Comparison of ENCODE assay signal across 10 cellular contexts in the genomic region with DNA sequence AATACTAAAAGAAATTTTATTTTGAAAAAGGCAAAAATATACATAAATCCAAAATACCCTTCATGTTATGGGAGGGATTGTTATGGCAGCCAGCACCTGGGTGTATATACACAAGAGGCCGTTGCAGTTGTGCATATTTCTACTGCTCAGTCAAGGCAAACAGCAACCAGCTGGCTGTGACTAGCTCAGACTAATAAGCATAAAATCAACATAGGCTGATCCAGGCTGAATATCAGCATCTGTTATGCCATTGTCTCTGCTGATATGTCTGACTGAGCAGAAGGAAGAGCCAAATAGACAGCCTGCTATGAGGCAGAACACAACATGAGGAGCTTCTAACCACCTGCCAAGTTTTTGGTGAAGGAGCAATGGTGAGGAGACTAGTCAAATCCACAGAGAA.
DNase-seq lines count a peak whose midpoint lies in the region; ATAC-seq and TF ChIP-seq lines count a peak whose summit lies in the region.
"Had no signal": no experiment of that assay in that cellular context is flagged by ENCODE, and none has a peak within 500 bp of the region (broad histone marks: within the 10 kb centered on the region; RNA-seq: fewer than 3 reads in every experiment).

No MANE protein-coding gene starts in this region.

- no peaks in the 10 kb centered on the region for H3K27me3 ChIP-seq in neuronal stem cell (ENCODE audit: control insufficient read depth in 3 of 3, insufficient read depth in 3 of 3, low read depth in 1 of 3, low read length in 3 of 3)
- H3K27me3 ChIP-seq in HAP-1 (ENCODE audit: low read depth): no peaks in the 10 kb centered on the region
- H3K27me3 ChIP-seq: upper lobe of left lung had no signal

- no peak overlapping the region for H2BK12ac ChIP-seq in neuronal stem cell (ENCODE audit: low read length)

- no peak overlapping the region for H3K18ac ChIP-seq in neuronal stem cell (ENCODE audit: low read length)

- peaks cover 0 to under 1% of the 10 kb centered on the region in 2 donors for H3K9me3 ChIP-seq in neuronal stem cell (replicated peaks in 1 of 2; ENCODE audit: control insufficient read depth in 2 of 2, insufficient read depth in 1 of 2, low read depth in 1 of 2, low read length in 2 of 2)
- no peaks in the 10 kb centered on the region for H3K9me3 ChIP-seq in HAP-1
- H3K9me3 ChIP-seq: upper lobe of left lung had no signal

- H3K79me1 ChIP-seq in neuronal stem cell (ENCODE audit: low read depth, low read length): no peaks in the 10 kb centered on the region

- no peak overlapping the region for H3K4ac ChIP-seq in neuronal stem cell (ENCODE audit: low read length)

- TF ChIP-seq CTCF in GM12865 (IDR thresholded peaks at IDR 0.05; ENCODE audit: insufficient read depth, low read depth, low read length, missing control alignments) (no peak), cardiac fibroblast (IDR thresholded peaks at IDR 0.05; ENCODE audit: low read depth, low read length) (no peak)

- peak; percentile 17 for DNase-seq in GM12865 (ENCODE audit: low read depth)
- peak; percentile 77 for DNase-seq in NCI-H345 (lab: John Stamatoyannopoulos, UW)
- DNase-seq in cardiac fibroblast (ENCODE audit: low read depth in 2 of 2): peak; percentile 48 to 91
- DNase-seq in neuronal stem cell (ENCODE audit: low spot score): no peak
- DNase-seq in SK-N-DZ (ENCODE audit: low spot score): no peak
- no peak for DNase-seq in HAP-1 (ENCODE audit: low spot score in 2 of 2)
- DNase-seq in activated effector memory CD4-positive, alpha-beta T cell treated with anti-CD3 and anti-CD28 coated beads, Interleukin-2, amount 50 U/mL, for 16 hours: no peak
- DNase-seq: activated T-cell treated with anti-CD3 and anti-CD28 coated beads, Interleukin-2, amount 50 U/mL, for 48 hours; upper lobe of left lung had no signal

- H3K4me2 ChIP-seq in neuronal stem cell (ENCODE audit: insufficient read depth, low read length, poor library complexity, severe bottlenecking): no peak overlapping the region

- no peak overlapping the region for H4K91ac ChIP-seq in neuronal stem cell (ENCODE audit: low read depth, low read length, poor library complexity)

- no peak overlapping the region for H4K8ac ChIP-seq in neuronal stem cell (ENCODE audit: low read depth, low read length)

- H2BK120ac ChIP-seq in neuronal stem cell (ENCODE audit: low read depth, low read length): no peak overlapping the region

- no peak overlapping the region for H3K9ac ChIP-seq in neuronal stem cell (ENCODE audit: low read depth, low read length, poor library complexity)

- peak overlapping the region; percentile 78 for H2AFZ ChIP-seq in neuronal stem cell (ENCODE audit: low read length)

- no peak overlapping the region for H2BK15ac ChIP-seq in neuronal stem cell (ENCODE audit: low read length)

- H3K4me1 ChIP-seq in neuronal stem cell (ENCODE audit: control insufficient read depth in 2 of 2, insufficient read depth in 1 of 2, low read depth in 1 of 2, low read length in 2 of 2) (peaks cover 1 to 5% of the 10 kb centered on the region in 2 donors), HAP-1 (no peaks in the 10 kb centered on the region)
- H3K4me1 ChIP-seq: upper lobe of left lung had no signal

- H3K36me3 ChIP-seq in neuronal stem cell (replicated peaks in 1 of 2; ENCODE audit: control insufficient read depth in 2 of 2, insufficient read depth in 2 of 2, low read length in 2 of 2) (no peaks in the 10 kb centered on the region), HAP-1 (replicated peaks) (no peaks in the 10 kb centered on the region)
- H3K36me3 ChIP-seq: upper lobe of left lung had no signal

- H3K27ac ChIP-seq in neuronal stem cell (replicated peaks; ENCODE audit: low read length): no peak overlapping the region
- H3K27ac ChIP-seq: upper lobe of left lung had no signal

- in situ Hi-C loops in HAP-1 (cut with MboI; ENCODE audit: low sequenced_read_pairs): no loop called here

- H3K14ac ChIP-seq in neuronal stem cell (ENCODE audit: low read length): no peak overlapping the region

- no peak overlapping the region for H3K23ac ChIP-seq in neuronal stem cell (ENCODE audit: low read depth, low read length, poor library complexity)

- ATAC-seq in GM21529 (IDR thresholded peaks at IDR 0.05; ENCODE audit: unreplicated experiment): no peak

- H3K4me3 ChIP-seq in GM12865 (ENCODE audit: low read depth, low read length): no peak overlapping the region
- peak overlapping the region in 1 of 2 donors; percentile 33 for H3K4me3 ChIP-seq in cardiac fibroblast (replicated peaks in 1 of 2; ENCODE audit: low read depth in 2 of 2, low read length in 2 of 2)
- H3K4me3 ChIP-seq in neuronal stem cell (ENCODE audit: low read length in 2 of 2): no peak overlapping the region
- no peak overlapping the region for H3K4me3 ChIP-seq in HAP-1
- H3K4me3 ChIP-seq: upper lobe of left lung had no signal

- no peak overlapping the region for H2BK5ac ChIP-seq in neuronal stem cell (ENCODE audit: low read length)

- H2AK5ac ChIP-seq in neuronal stem cell (ENCODE audit: low read depth, low read length): no peak overlapping the region

- WGBS in neuronal stem cell (ENCODE audit: extremely low coverage in 2 of 2, insufficient read length in 2 of 2, insufficient replicate concordance in 1 of 2), 2 donors: no CpG with 5 or more reads among the region's 1 CpG

Comparison
In these comparisons a context has a peak if more than half of its experiments do, and no peak if none do; other contexts are left out.
1. DNase-seq: peak in GM12865 (single experiment), NCI-H345 (single experiment) and cardiac fibroblast (2 of 2); none in neuronal stem cell (single experiment), SK-N-DZ (single experiment), HAP-1 (0 of 2) and activated effector memory CD4-positive, alpha-beta T cell treated with anti-CD3 and anti-CD28 coated beads, Interleukin-2, amount 50 U/mL, for 16 hours (single experiment).